19 cellular contexts compared by ENCODE assay signal in genomic region chr4:38138363-38138762, GRCh38.
DNase-seq lines count a peak whose midpoint lies in the region; ATAC-seq and TF ChIP-seq lines count a peak whose summit lies in the region.
"Had no signal": no experiment of that assay in that cellular context is flagged by ENCODE, and none has a peak within 500 bp of the region (broad histone marks: within the 10 kb centered on the region; RNA-seq: fewer than 3 reads in every experiment).

No MANE protein-coding gene starts in this region.

- H3K4me1 Mint-ChIP-seq in activated CD4-positive, alpha-beta T cell treated with anti-CD3 and anti-CD28 coated beads, Interleukin-2, amount 10 ng/mL, durations not matched to agents 7 days and 5 days = peaks cover 36% of the 10 kb centered on the region
- peaks cover 46% of the 10 kb centered on the region for H3K4me1 Mint-ChIP-seq in activated T-helper 1 cell treated with anti-CD3 and anti-CD28 coated beads, Interleukin-12 subunit alpha, Interleukin-12 subunit beta, Interleukin-2, Interleukin-4 antibody, amounts not matched to agents 30 ng/mL and 10 ng/mL and 1 ng/mL, durations not matched to agents 14 hours and 24 hours and 36 hours (ENCODE audit: low read depth)
- peaks cover 0 to 25% (median 4%) of the 10 kb centered on the region in 7 donors for H3K4me1 Mint-ChIP-seq in naive thymus-derived CD4-positive, alpha-beta T cell

- H3K4me1 ChIP-seq in naive thymus-derived CD4-positive, alpha-beta T cell (ENCODE audit: control insufficient read depth in 2 of 2, insufficient read depth in 2 of 2, low read length in 2 of 2) = peaks cover 0 to under 1% of the 10 kb centered on the region in 2 donors
- H3K4me1 ChIP-seq: BE2C had no signal

- DNase-seq in activated CD4-positive, alpha-beta T cell treated with anti-CD3 and anti-CD28 coated beads for 48 hours = peak; percentile 23
- DNase-seq in activated CD4-positive, alpha-beta T cell treated with anti-CD3 and anti-CD28 coated beads, Interleukin-2, amount 10 ng/mL, durations not matched to agents 7 days and 5 days = no peak
- DNase-seq in GM10266 (ENCODE audit: extremely low spot score) = peak; percentile 33
- no peak for DNase-seq in activated T-helper 1 cell treated with anti-CD3 and anti-CD28 coated beads, Interleukin-12 subunit alpha, Interleukin-12 subunit beta, Interleukin-2, Interleukin-4 antibody, amounts not matched to agents 30 ng/mL and 10 ng/mL and 1 ng/mL, durations not matched to agents 14 hours and 24 hours and 36 hours (ENCODE audit: low spot score)
- DNase-seq in naive thymus-derived CD4-positive, alpha-beta T cell = no peak
- DNase-seq in cerebellar cortex (ENCODE audit: low spot score) = no peak
- DNase-seq in SKM-1 (lab: John Stamatoyannopoulos, UW; ENCODE audit: unreplicated experiment) = no peak
- DNase-seq in activated effector memory CD4-positive, alpha-beta T cell treated with Interleukin-2 at 50 U/mL for 16 hours = no peak
- DNase-seq: BE2C; CD4-positive, CD25-positive, alpha-beta regulatory T cell; DMS153; GF-D8; KBM-7; NCI-H1105 treated with DMSO at 0.1 percent for 48 hours; NCI-H1694; NCI-H2081 treated with DMSO at 0.1 percent for 48 hours; NCI-H446 treated with DMSO at 0.1 percent for 48 hours; NCI-H69; Peyer's patch had no signal

- H3K9me3 ChIP-seq in naive thymus-derived CD4-positive, alpha-beta T cell (ENCODE audit: control insufficient read depth in 2 of 3, low read length in 3 of 3) = no peaks in the 10 kb centered on the region
- H3K9me3 ChIP-seq: BE2C, Peyer's patch had no signal

- peaks cover 77% of the 10 kb centered on the region for H3K36me3 Mint-ChIP-seq in activated CD4-positive, alpha-beta T cell treated with anti-CD3 and anti-CD28 coated beads, Interleukin-2, amount 10 ng/mL, durations not matched to agents 7 days and 5 days (ENCODE audit: low read depth)
- peaks cover 64% of the 10 kb centered on the region for H3K36me3 Mint-ChIP-seq in activated T-helper 1 cell treated with anti-CD3 and anti-CD28 coated beads, Interleukin-12 subunit alpha, Interleukin-12 subunit beta, Interleukin-2, Interleukin-4 antibody, amounts not matched to agents 30 ng/mL and 10 ng/mL and 1 ng/mL, durations not matched to agents 14 hours and 24 hours and 36 hours (ENCODE audit: low read depth)
- H3K36me3 Mint-ChIP-seq in naive thymus-derived CD4-positive, alpha-beta T cell = peaks cover 20 to 68% (median 50%) of the 10 kb centered on the region in 5 donors

- no peak overlapping the region for H3K4me3 Mint-ChIP-seq in activated CD4-positive, alpha-beta T cell treated with anti-CD3 and anti-CD28 coated beads, Interleukin-2, amount 10 ng/mL, durations not matched to agents 7 days and 5 days
- H3K4me3 Mint-ChIP-seq in activated T-helper 1 cell treated with anti-CD3 and anti-CD28 coated beads, Interleukin-12 subunit alpha, Interleukin-12 subunit beta, Interleukin-2, Interleukin-4 antibody, amounts not matched to agents 30 ng/mL and 10 ng/mL and 1 ng/mL, durations not matched to agents 14 hours and 24 hours and 36 hours = no peak overlapping the region
- no peak overlapping the region for H3K4me3 Mint-ChIP-seq in naive thymus-derived CD4-positive, alpha-beta T cell
- H3K4me3 Mint-ChIP-seq: CD4-positive, CD25-positive, alpha-beta regulatory T cell had no signal

- no peak overlapping the region for H3K27ac Mint-ChIP-seq in activated CD4-positive, alpha-beta T cell treated with anti-CD3 and anti-CD28 coated beads, Interleukin-2, amount 10 ng/mL, durations not matched to agents 7 days and 5 days
- peak overlapping the region; percentile 25 for H3K27ac Mint-ChIP-seq in activated T-helper 1 cell treated with anti-CD3 and anti-CD28 coated beads, Interleukin-12 subunit alpha, Interleukin-12 subunit beta, Interleukin-2, Interleukin-4 antibody, amounts not matched to agents 30 ng/mL and 10 ng/mL and 1 ng/mL, durations not matched to agents 14 hours and 24 hours and 36 hours
- H3K27ac Mint-ChIP-seq in naive thymus-derived CD4-positive, alpha-beta T cell = no peak overlapping the region
- H3K27ac Mint-ChIP-seq: CD4-positive, CD25-positive, alpha-beta regulatory T cell had no signal

- H3K27me3 Mint-ChIP-seq in activated CD4-positive, alpha-beta T cell treated with anti-CD3 and anti-CD28 coated beads, Interleukin-2, amount 10 ng/mL, durations not matched to agents 7 days and 5 days = no peaks in the 10 kb centered on the region
- H3K27me3 Mint-ChIP-seq in activated T-helper 1 cell treated with anti-CD3 and anti-CD28 coated beads, Interleukin-12 subunit alpha, Interleukin-12 subunit beta, Interleukin-2, Interleukin-4 antibody, amounts not matched to agents 30 ng/mL and 10 ng/mL and 1 ng/mL, durations not matched to agents 14 hours and 24 hours and 36 hours (ENCODE audit: insufficient read depth) = peaks cover 2% of the 10 kb centered on the region
- no peaks in the 10 kb centered on the region for H3K27me3 Mint-ChIP-seq in naive thymus-derived CD4-positive, alpha-beta T cell
- H3K27me3 Mint-ChIP-seq: CD4-positive, CD25-positive, alpha-beta regulatory T cell had no signal

- H3K27ac ChIP-seq in naive thymus-derived CD4-positive, alpha-beta T cell (ENCODE audit: low read depth, low read length) = no peak overlapping the region
- H3K27ac ChIP-seq: Peyer's patch had no signal

- peaks cover 0 to 44% (median 0%) of the 10 kb centered on the region in 3 experiments for H3K36me3 ChIP-seq in naive thymus-derived CD4-positive, alpha-beta T cell (ENCODE audit: control insufficient read depth in 2 of 3, insufficient read depth in 3 of 3, low read length in 3 of 3)
- H3K36me3 ChIP-seq: BE2C had no signal

- CTCF ChIA-PET in activated CD4-positive, alpha-beta T cell treated with anti-CD3 and anti-CD28 coated beads, Interleukin-2, amount 10 ng/mL, durations not matched to agents 7 days and 5 days (lab: Charles Lee) = interaction anchor here (0.6 to 1.0 kb wide), 2 partner anchors 16 to 1395 kb away, joined by 5 read pairs; no protein-coding TSS in a partner anchor
- CTCF ChIA-PET in naive thymus-derived CD4-positive, alpha-beta T cell (lab: Charles Lee) = interaction anchor here (0.7 kb wide), 1 partner anchor 454 kb away, joined by 4 read pairs; no protein-coding TSS in a partner anchor

- POLR2A ChIA-PET in activated CD4-positive, alpha-beta T cell treated with anti-CD3 and anti-CD28 coated beads, Interleukin-2, amount 10 ng/mL, durations not matched to agents 7 days and 5 days (lab: Charles Lee) = no interaction called here
- POLR2A ChIA-PET in naive thymus-derived CD4-positive, alpha-beta T cell (lab: Charles Lee) = no interaction called here

- peak; percentile 40 for ATAC-seq in naive thymus-derived CD4-positive, alpha-beta T cell

- H3K4me3 ChIP-seq in naive thymus-derived CD4-positive, alpha-beta T cell (ENCODE audit: low read length) = no peak overlapping the region
- H3K4me3 ChIP-seq: Peyer's patch had no signal

- intact Hi-C loops in activated T-helper 1 cell treated with anti-CD3 and anti-CD28 coated beads, Interleukin-12 subunit alpha, Interleukin-12 subunit beta, Interleukin-2, Interleukin-4 antibody, amounts not matched to agents 30 ng/mL and 10 ng/mL and 1 ng/mL, durations not matched to agents 14 hours and 24 hours and 36 hours (cut with micrococcal nuclease) = loop anchor here (10.0 kb wide), 2 partner anchors 424 to 1916 kb away; partner anchors contain the start of gene N4BP2
- intact Hi-C loops in naive thymus-derived CD4-positive, alpha-beta T cell (cut with micrococcal nuclease) = loop anchor here in 1 of 2 donors (10.0 kb wide), 2 partner anchors 1216 to 1916 kb away; partner anchors contain the start of gene N4BP2

- no peaks in the 10 kb centered on the region for H3K27me3 ChIP-seq in naive thymus-derived CD4-positive, alpha-beta T cell (ENCODE audit: control insufficient read depth in 2 of 2, insufficient read depth in 2 of 2, low read length in 2 of 2)
- H3K27me3 ChIP-seq: BE2C, Peyer's patch had no signal

- TF ChIP-seq CTCF in GM10266 (IDR thresholded peaks at IDR 0.05; ENCODE audit: control insufficient read depth, insufficient read depth, low read depth, missing control alignments) = no peak

- no peaks in the 10 kb centered on the region for H3K9me3 Mint-ChIP-seq in activated CD4-positive, alpha-beta T cell treated with anti-CD3 and anti-CD28 coated beads, Interleukin-2, amount 10 ng/mL, durations not matched to agents 7 days and 5 days
- no peaks in the 10 kb centered on the region for H3K9me3 Mint-ChIP-seq in activated T-helper 1 cell treated with anti-CD3 and anti-CD28 coated beads, Interleukin-12 subunit alpha, Interleukin-12 subunit beta, Interleukin-2, Interleukin-4 antibody, amounts not matched to agents 30 ng/mL and 10 ng/mL and 1 ng/mL, durations not matched to agents 14 hours and 24 hours and 36 hours
- H3K9me3 Mint-ChIP-seq in naive thymus-derived CD4-positive, alpha-beta T cell = no peaks in the 10 kb centered on the region
- H3K9me3 Mint-ChIP-seq: CD4-positive, CD25-positive, alpha-beta regulatory T cell had no signal

Comparison
In these comparisons a context has a peak if more than half of its experiments do, and no peak if none do; other contexts are left out.
1. DNase-seq: peak in activated CD4-positive, alpha-beta T cell treated with anti-CD3 and anti-CD28 coated beads for 48 hours (single experiment) and GM10266 (single experiment); none in activated CD4-positive, alpha-beta T cell treated with anti-CD3 and anti-CD28 coated beads, Interleukin-2, amount 10 ng/mL, durations not matched to agents 7 days and 5 days (single experiment), activated T-helper 1 cell treated with anti-CD3 and anti-CD28 coated beads, Interleukin-12 subunit alpha, Interleukin-12 subunit beta, Interleukin-2, Interleukin-4 antibody, amounts not matched to agents 30 ng/mL and 10 ng/mL and 1 ng/mL, durations not matched to agents 14 hours and 24 hours and 36 hours (single experiment), naive thymus-derived CD4-positive, alpha-beta T cell (0 of 9), cerebellar cortex (single experiment), SKM-1 (single experiment) and activated effector memory CD4-positive, alpha-beta T cell treated with Interleukin-2 at 50 U/mL for 16 hours (single experiment).